3 cellular contexts compared by ENCODE assay signal in genomic region chr22:42001127-42001526, GRCh38.
TF ChIP-seq lines count a peak whose summit lies in the region.

No MANE protein-coding gene starts in this region.

TF ChIP-seq in IMR-90, 13 proteins besides CTCF, POLR2A, EP300 and RAD21:
- no peak for TF ChIP-seq MXI1 (IDR thresholded peaks at IDR 0.05; ENCODE audit: borderline replicate concordance, low read depth, low read length)
- no peak for TF ChIP-seq NFE2L2 (IDR thresholded peaks at IDR 0.05; ENCODE audit: low read depth, low read length)
- TF ChIP-seq MAZ (IDR thresholded peaks at IDR 0.05; ENCODE audit: borderline replicate concordance, low read depth, low read length) = no peak
- no peak for TF ChIP-seq SMC3 (IDR thresholded peaks at IDR 0.05; ENCODE audit: low read depth, low read length)
- TF ChIP-seq CEBPB (IDR thresholded peaks at IDR 0.05; ENCODE audit: low read depth, low read length) = no peak
- TF ChIP-seq USF2 (IDR thresholded peaks at IDR 0.05; ENCODE audit: low read depth, low read length) = no peak
- no peak for TF ChIP-seq RCOR1 (IDR thresholded peaks at IDR 0.05; ENCODE audit: insufficient replicate concordance, low read length)
- no peak for TF ChIP-seq RFX5 (IDR thresholded peaks at IDR 0.05; ENCODE audit: low read depth, low read length)
- TF ChIP-seq ELK1 (IDR thresholded peaks at IDR 0.05; ENCODE audit: borderline replicate concordance, low read depth, low read length) = no peak
- TF ChIP-seq BHLHE40 (IDR thresholded peaks at IDR 0.05; ENCODE audit: low read depth, low read length) = no peak
- TF ChIP-seq CHD1 (IDR thresholded peaks at IDR 0.05; ENCODE audit: low read depth, low read length) = no peak
- TF ChIP-seq MAFK (IDR thresholded peaks at IDR 0.05; ENCODE audit: low read depth, low read length) = no peak
- TF ChIP-seq FOS (IDR thresholded peaks at IDR 0.05; ENCODE audit: low read depth, low read length) = no peak

TF ChIP-seq in WTC11, 78 proteins besides CTCF, POLR2A, EP300 and RAD21:
- no peak for TF ChIP-seq ZMAT4 (CRISPR knock-in tag; IDR thresholded peaks at IDR 0.05)
- TF ChIP-seq OVOL2 (CRISPR knock-in tag; IDR thresholded peaks at IDR 0.05; ENCODE audit: borderline replicate concordance) = no peak
- no peak for TF ChIP-seq E2F5 (CRISPR knock-in tag; IDR thresholded peaks at IDR 0.05)
- no peak for TF ChIP-seq AR (CRISPR knock-in tag; IDR thresholded peaks at IDR 0.05)
- TF ChIP-seq ATF1 (CRISPR knock-in tag; IDR thresholded peaks at IDR 0.05) = no peak

TF ChIP-seq in GM12891, 5 proteins besides CTCF, POLR2A, EP300 and RAD21 (continued from another document):
- TF ChIP-seq PAX5 (IDR thresholded peaks at IDR 0.05; ENCODE audit: insufficient read depth, low read length, severe bottlenecking) (no peak), POLR2AphosphoS5 (IDR thresholded peaks at IDR 0.05; ENCODE audit: low read depth, low read length) (no peak)
